In genomic region chr4:94202769-94203168, GRCh38 we compare ENCODE assay signal across 34 cellular contexts.
"Had no signal": no experiment of that assay in that cellular context is flagged by ENCODE, and none has a peak within 500 bp of the region (broad histone marks: within the 10 kb centered on the region; RNA-seq: fewer than 3 reads in every experiment).

No MANE protein-coding gene starts in this region.

- H3K9me3 ChIP-seq: MG63 had no signal

- DNase-seq: Karpas-422, Kasumi-1, MG63, MM.1S, MV-4-11, NCI-H1048, NCI-H1092, NCI-H1092 treated with DMSO at 0.1 percent for 48 hours, NCI-H1105, NCI-H1105 treated with DMSO at 0.1 percent for 48 hours, NCI-H1417, NCI-H1417 treated with DMSO at 0.1 percent for 48 hours, NCI-H1436, NCI-H1436 treated with DMSO at 0.1 percent for 48 hours, NCI-H146, NCI-H1694, NCI-H1694 treated with DMSO at 0.1 percent for 48 hours, NCI-H187, NCI-H187 treated with DMSO at 0.1 percent for 48 hours, NCI-H1930, NCI-H2029, NCI-H2029 treated with DMSO at 0.1 percent for 48 hours, NCI-H2081, NCI-H2081 treated with DMSO at 0.1 percent for 48 hours, NCI-H2107, NCI-H2171, NCI-H2171 treated with DMSO at 0.1 percent for 48 hours, NCI-H2227 treated with DMSO at 0.1 percent for 48 hours, NCI-H226, NCI-H446, NCI-H446 treated with DMSO at 0.1 percent for 48 hours, NCI-H510A, NCI-H510A treated with DMSO at 0.1 percent for 48 hours, NCI-H524 had no signal

- H3K27me3 ChIP-seq: MG63 had no signal

- H3K36me3 ChIP-seq: MG63 had no signal

- H3K4me3 ChIP-seq: MG63 had no signal
